In genomic region chr1:151455966-151456365, GRCh38 we compare ENCODE assay signal across 13 cellular contexts. TPM values are rescaled to one million over a fixed set of nuclear protein-coding genes. Genes with fewer than 3 reads are reported as not detected.
DNase-seq lines count a peak whose midpoint lies in the region; ATAC-seq and TF ChIP-seq lines count a peak whose summit lies in the region.
"Had no signal": no experiment of that assay in that cellular context is flagged by ENCODE, and none has a peak within 500 bp of the region (broad histone marks: within the 10 kb centered on the region; RNA-seq: fewer than 3 reads in every experiment).

No MANE protein-coding gene starts in this region.

- H3K9ac ChIP-seq in stomach smooth muscle (ENCODE audit: low read length in 2 of 2) = no peak overlapping the region

- peaks cover 0 to 3% of the 10 kb centered on the region in 2 donors for H3K36me3 ChIP-seq in stomach smooth muscle (ENCODE audit: control insufficient read depth in 2 of 2, insufficient read depth in 2 of 2, low read length in 2 of 2)

- H3K27ac Mint-ChIP-seq in activated T-cell treated with anti-CD3 and anti-CD28 coated beads, Interleukin-2, amount 50 U/mL, for 24 hours = no peak overlapping the region
- H3K27ac Mint-ChIP-seq in type B pancreatic cell = no peak overlapping the region
- H3K27ac Mint-ChIP-seq: activated naive CD8-positive, alpha-beta T cell treated with anti-CD3 and anti-CD28 coated beads for 36 hours; HFFc6 had no signal

- H3K4me1 Mint-ChIP-seq in activated T-cell treated with anti-CD3 and anti-CD28 coated beads, Interleukin-2, amount 50 U/mL, for 24 hours (ENCODE audit: low read depth) = peaks cover 42% of the 10 kb centered on the region
- H3K4me1 Mint-ChIP-seq in type B pancreatic cell (ENCODE audit: unreplicated experiment) = peaks cover 27% of the 10 kb centered on the region

- no peak for TF ChIP-seq CTCF in type B pancreatic cell (conservative IDR thresholded peaks at IDR 0.05)

- DNase-seq in activated T-cell treated with anti-CD3 and anti-CD28 coated beads, Interleukin-2, amount 50 U/mL, for 24 hours = no peak
- DNase-seq in activated T-cell treated with anti-CD3 and anti-CD28 coated beads for 4 hours = no peak
- peak; percentile 75 for DNase-seq in fibroblast of peridontal ligament (ENCODE audit: extremely low read depth)
- no peak for DNase-seq in type B pancreatic cell (ENCODE audit: extremely low spot score, unreplicated experiment)
- DNase-seq: 8988T; activated naive CD8-positive, alpha-beta T cell treated with anti-CD3 and anti-CD28 coated beads for 36 hours; Calu3; cerebellar nuclear complex; HFFc6; hypothalamus had no signal

- H3K9me3 Mint-ChIP-seq in activated T-cell treated with anti-CD3 and anti-CD28 coated beads, Interleukin-2, amount 50 U/mL, for 24 hours = no peaks in the 10 kb centered on the region
- no peaks in the 10 kb centered on the region for H3K9me3 Mint-ChIP-seq in type B pancreatic cell
- H3K9me3 Mint-ChIP-seq: activated naive CD8-positive, alpha-beta T cell treated with anti-CD3 and anti-CD28 coated beads for 36 hours; HFFc6 had no signal

- H3K36me3 Mint-ChIP-seq in activated T-cell treated with anti-CD3 and anti-CD28 coated beads, Interleukin-2, amount 50 U/mL, for 24 hours (ENCODE audit: low read depth) = peaks cover 24% of the 10 kb centered on the region
- H3K36me3 Mint-ChIP-seq in type B pancreatic cell = peaks cover 4% of the 10 kb centered on the region

- peak overlapping the region; percentile 62 for H3K27ac ChIP-seq in stomach smooth muscle (ENCODE audit: low read length)
- H3K27ac ChIP-seq: SJSA1 had no signal

- no peaks in the 10 kb centered on the region for H3K27me3 Mint-ChIP-seq in activated T-cell treated with anti-CD3 and anti-CD28 coated beads, Interleukin-2, amount 50 U/mL, for 24 hours
- H3K27me3 Mint-ChIP-seq in type B pancreatic cell = peaks cover 5% of the 10 kb centered on the region
- H3K27me3 Mint-ChIP-seq: activated naive CD8-positive, alpha-beta T cell treated with anti-CD3 and anti-CD28 coated beads for 36 hours had no signal

- peak overlapping the region; percentile 12 for H3K4me3 Mint-ChIP-seq in activated T-cell treated with anti-CD3 and anti-CD28 coated beads, Interleukin-2, amount 50 U/mL, for 24 hours
- no peak overlapping the region for H3K4me3 Mint-ChIP-seq in type B pancreatic cell
- H3K4me3 Mint-ChIP-seq: activated naive CD8-positive, alpha-beta T cell treated with anti-CD3 and anti-CD28 coated beads for 36 hours had no signal

- no peak for ATAC-seq in HG02642 (IDR thresholded peaks at IDR 0.05; ENCODE audit: poor library complexity, unreplicated experiment)

- no peaks in the 10 kb centered on the region for H3K27me3 ChIP-seq in stomach smooth muscle (ENCODE audit: control insufficient read depth in 1 of 2, insufficient read depth in 2 of 2, low read length in 2 of 2)
- H3K27me3 ChIP-seq: SJSA1 had no signal

- H3K9me3 ChIP-seq in stomach smooth muscle (ENCODE audit: control insufficient read depth in 2 of 2, low read length in 2 of 2) = no peaks in the 10 kb centered on the region
- H3K9me3 ChIP-seq: SJSA1 had no signal

- peaks cover 12% of the 10 kb centered on the region for H3K4me1 ChIP-seq in stomach smooth muscle (ENCODE audit: control insufficient read depth, insufficient read depth, low read length)

- H3K4me3 ChIP-seq in stomach smooth muscle (ENCODE audit: low read length in 2 of 2) = no peak overlapping the region
- H3K4me3 ChIP-seq: SJSA1 had no signal

RNA-seq across cellular contexts. Expression of gene POGZ, which starts 3.3 kb away (rescaled TPM):
- total RNA-seq in type B pancreatic cell (ENCODE audit: low replicate concordance) = 73.1 and 126 TPM in 2 replicates

RNA-seq across cellular contexts. Expression of gene CGN, which starts 55.2 kb away (rescaled TPM):
- total RNA-seq in type B pancreatic cell (ENCODE audit: low replicate concordance) = 29.0 and 52.8 TPM in 2 replicates

RNA-seq across cellular contexts. Expression of gene PSMB4, which starts 56.6 kb away (rescaled TPM):
- total RNA-seq in type B pancreatic cell (ENCODE audit: low replicate concordance) = 241 and 243 TPM in 2 replicates
